ENCODE assay signal across 11 cellular contexts in genomic region chr9:72154468-72155281, GRCh38. TPM values are rescaled to one million over a fixed set of nuclear protein-coding genes. Genes with fewer than 3 reads are reported as not detected.
DNase-seq lines count a peak whose midpoint lies in the region; ATAC-seq and TF ChIP-seq lines count a peak whose summit lies in the region.
"Had no signal": no experiment of that assay in that cellular context is flagged by ENCODE, and none has a peak within 500 bp of the region (broad histone marks: within the 10 kb centered on the region; RNA-seq: fewer than 3 reads in every experiment).

No MANE protein-coding gene starts in this region.

- H3K4me3 Mint-ChIP-seq in naive B cell = peak overlapping the region in 4 of 8 donors; percentile 3 to 47 (median 28)
- no peak overlapping the region for H3K4me3 Mint-ChIP-seq in HFFc6
- no peak overlapping the region for H3K4me3 Mint-ChIP-seq in activated CD4-positive, alpha-beta T cell treated with anti-CD3 and anti-CD28 coated beads, Interleukin-2, amount 10 ng/mL, durations not matched to agents 7 days and 5 days
- no peak overlapping the region for H3K4me3 Mint-ChIP-seq in osteocyte (ENCODE audit: unreplicated experiment)

- peak; percentile 82 for ATAC-seq in GM19025 (IDR thresholded peaks at IDR 0.05; ENCODE audit: low read depth, unreplicated experiment)
- ATAC-seq in HG02763 (IDR thresholded peaks at IDR 0.05; ENCODE audit: unreplicated experiment) = peak; percentile 78
- ATAC-seq in naive B cell (ENCODE audit: low read depth in 2 of 2) = peak; percentile 79 to 87

- H3K27ac Mint-ChIP-seq in naive B cell (peak overlapping the region; percentile 0 to 45 (median 32)), HFFc6 (no peak overlapping the region), osteocyte (ENCODE audit: unreplicated experiment) (no peak overlapping the region)
- no peak overlapping the region for H3K27ac Mint-ChIP-seq in activated CD4-positive, alpha-beta T cell treated with anti-CD3 and anti-CD28 coated beads, Interleukin-2, amount 10 ng/mL, durations not matched to agents 7 days and 5 days

- CTCF ChIA-PET in activated CD4-positive, alpha-beta T cell treated with anti-CD3 and anti-CD28 coated beads, Interleukin-2, amount 10 ng/mL, durations not matched to agents 7 days and 5 days (lab: Charles Lee) = no interaction called here

- peaks cover 0 to 17% (median 6%) of the 10 kb centered on the region in 7 donors for H3K9me3 Mint-ChIP-seq in naive B cell
- H3K9me3 Mint-ChIP-seq in HFFc6 = no peaks in the 10 kb centered on the region
- no peaks in the 10 kb centered on the region for H3K9me3 Mint-ChIP-seq in activated CD4-positive, alpha-beta T cell treated with anti-CD3 and anti-CD28 coated beads, Interleukin-2, amount 10 ng/mL, durations not matched to agents 7 days and 5 days
- H3K9me3 Mint-ChIP-seq in osteocyte (ENCODE audit: unreplicated experiment) = no peaks in the 10 kb centered on the region

- H3K36me3 Mint-ChIP-seq in naive B cell (peaks cover 0 to 10% of the 10 kb centered on the region in 2 donors), HFFc6 (ENCODE audit: low read depth) (no peaks in the 10 kb centered on the region), osteocyte (ENCODE audit: unreplicated experiment) (no peaks in the 10 kb centered on the region)
- no peaks in the 10 kb centered on the region for H3K36me3 Mint-ChIP-seq in activated CD4-positive, alpha-beta T cell treated with anti-CD3 and anti-CD28 coated beads, Interleukin-2, amount 10 ng/mL, durations not matched to agents 7 days and 5 days (ENCODE audit: low read depth)

- DNase-seq in M059J (ENCODE audit: low read depth) (peak; percentile 70), naive B cell (peak; percentile 40), HFFc6 (no peak), osteocyte (ENCODE audit: extremely low spot score, unreplicated experiment) (no peak), AML-193 (lab: John Stamatoyannopoulos, UW) (no peak)
- no peak for DNase-seq in activated CD4-positive, alpha-beta T cell treated with anti-CD3 and anti-CD28 coated beads, Interleukin-2, amount 10 ng/mL, durations not matched to agents 7 days and 5 days
- DNase-seq: activated CD4-positive, alpha-beta T cell treated with anti-CD3 and anti-CD28 coated beads for 4 hours; NCI-H2171 treated with DMSO at 0.1 percent for 48 hours had no signal

- TF ChIP-seq CTCF in HFFc6 (IDR thresholded peaks at IDR 0.05) (no peak), osteocyte (IDR thresholded peaks at IDR 0.05) (no peak)

- H3K27me3 Mint-ChIP-seq in naive B cell = peaks cover 4 to 13% (median 10%) of the 10 kb centered on the region in 3 donors
- peaks cover 5% of the 10 kb centered on the region; the same call in 1 of the 2 replicates for H3K27me3 Mint-ChIP-seq in HFFc6 (ENCODE audit: insufficient read depth)
- H3K27me3 Mint-ChIP-seq in activated CD4-positive, alpha-beta T cell treated with anti-CD3 and anti-CD28 coated beads, Interleukin-2, amount 10 ng/mL, durations not matched to agents 7 days and 5 days = peaks cover 13% of the 10 kb centered on the region
- H3K27me3 Mint-ChIP-seq in osteocyte (ENCODE audit: unreplicated experiment) = peaks cover 10% of the 10 kb centered on the region

- peaks cover 21 to 26% (median 24%) of the 10 kb centered on the region in 3 donors for H3K4me1 Mint-ChIP-seq in naive B cell
- H3K4me1 Mint-ChIP-seq in HFFc6 (ENCODE audit: low read depth) = no peaks in the 10 kb centered on the region
- no peaks in the 10 kb centered on the region for H3K4me1 Mint-ChIP-seq in activated CD4-positive, alpha-beta T cell treated with anti-CD3 and anti-CD28 coated beads, Interleukin-2, amount 10 ng/mL, durations not matched to agents 7 days and 5 days
- H3K4me1 Mint-ChIP-seq in osteocyte (ENCODE audit: unreplicated experiment) = no peaks in the 10 kb centered on the region

- POLR2A ChIA-PET in activated CD4-positive, alpha-beta T cell treated with anti-CD3 and anti-CD28 coated beads, Interleukin-2, amount 10 ng/mL, durations not matched to agents 7 days and 5 days (lab: Charles Lee) = interaction anchor here (0.6 kb wide), 1 partner anchor 64 kb away, joined by 6 read pairs; no protein-coding TSS in a partner anchor

RNA-seq across cellular contexts. Expression of gene GDA, which starts 5.4 kb away (rescaled TPM):
- 0.49 and 0.66 TPM in 2 replicates for total RNA-seq in M059J (2014; rRNA removed; shearing (Covaris generic))
- polyA plus RNA-seq in naive B cell (ENCODE audit: low read depth in 6 of 6) = under 1 TPM in 2 of 6 donors, not detected in 4; 0.11 to 0.49 TPM
- total RNA-seq in HFFc6 (2021; fragmentation: NEBNext Ultra II Directional; extraction: Animal tissue kit (Norgen Biotek cat#: 25700)) = not detected
- total RNA-seq in activated CD4-positive, alpha-beta T cell treated with anti-CD3 and anti-CD28 coated beads, Interleukin-2, amount 10 ng/mL, durations not matched to agents 7 days and 5 days = not detected
- not detected in 2 replicates for total RNA-seq in osteocyte
- total RNA-seq: lung microvascular endothelial cell had no signal

Comparison
In these comparisons a context has a peak if more than half of its experiments do, and no peak if none do; other contexts are left out.
1. DNase-seq: peak in M059J (single experiment) and naive B cell (single experiment); none in HFFc6 (single experiment), activated CD4-positive, alpha-beta T cell treated with anti-CD3 and anti-CD28 coated beads, Interleukin-2, amount 10 ng/mL, durations not matched to agents 7 days and 5 days (single experiment), osteocyte (single experiment) and AML-193 (0 of 2).
2. H3K27ac Mint-ChIP-seq: peak in naive B cell (6 of 6); none in HFFc6 (single experiment), activated CD4-positive, alpha-beta T cell treated with anti-CD3 and anti-CD28 coated beads, Interleukin-2, amount 10 ng/mL, durations not matched to agents 7 days and 5 days (single experiment) and osteocyte (single experiment).
3. Peak in every context shown above with its lines, with median percentiles within 50 percentile points of each other: ATAC-seq.